ENCODE assay signal across 1 cellular context in genomic region chr3:13484861-13485590, GRCh38.
A peak's percentile ranks its signal among the peaks of the same experiment; 100 is the strongest.
TF ChIP-seq lines count a peak whose summit lies in the region.

No MANE protein-coding gene starts in this region.

TF ChIP-seq in HepG2, 621 proteins besides CTCF, POLR2A, EP300 and RAD21 (continued from another document):
- TF ChIP-seq AKAP8 (CRISPR knock-in tag; IDR thresholded peaks at IDR 0.05) (peak; percentile 55; the same call in 1 of the 2 replicates), ZNF724P (CRISPR knock-in tag; IDR thresholded peaks at IDR 0.05; ENCODE audit: borderline replicate concordance) (peak; percentile 95), ZNF614 (CRISPR knock-in tag; IDR thresholded peaks at IDR 0.05; ENCODE audit: borderline replicate concordance) (peak; percentile 80; the same call in 1 of the 2 replicates), TBX3 (IDR thresholded peaks at IDR 0.05; ENCODE audit: borderline replicate concordance) (peak; percentile 81; the same call in 1 of the 2 replicates), TEAD3 (CRISPR knock-in tag; optimal IDR thresholded peaks at IDR 0.05; ENCODE audit: borderline replicate concordance) (peak; percentile 84), CREM (IDR thresholded peaks at IDR 0.05) (0 out of 2 replicates have a peak, but pooled peaks have one; percentile 23), CREM (CRISPR knock-in tag; IDR thresholded peaks at IDR 0.05) (no peak), FOXK1 (CRISPR knock-in tag; IDR thresholded peaks at IDR 0.05; ENCODE audit: borderline replicate concordance, low read depth) (peak; percentile 43; the same call in 1 of the 2 replicates), RARA (CRISPR knock-in tag; IDR thresholded peaks at IDR 0.05) (peak; percentile 64), CENPBD1 (CRISPR knock-in tag; IDR thresholded peaks at IDR 0.05; ENCODE audit: borderline replicate concordance, low read depth) (no peak), TRIM24 (CRISPR knock-in tag; IDR thresholded peaks at IDR 0.05) (no peak), ZBTB7B (CRISPR knock-in tag; IDR thresholded peaks at IDR 0.05) (peak; percentile 80), POLR2G (IDR thresholded peaks at IDR 0.05; ENCODE audit: low read depth, low read length) (peak; percentile 62), ARID5B (CRISPR knock-in tag; IDR thresholded peaks at IDR 0.05) (peak; percentile 77), ISX (CRISPR knock-in tag; conservative IDR thresholded peaks at IDR 0.05) (no peak), SNRNP70 (IDR thresholded peaks at IDR 0.05; ENCODE audit: low read depth, low read length) (no peak), ZFP41 (CRISPR knock-in tag; IDR thresholded peaks at IDR 0.05; ENCODE audit: borderline replicate concordance) (peak; percentile 88; the same call in 1 of the 2 replicates), MXD3 (CRISPR knock-in tag; IDR thresholded peaks at IDR 0.05) (0 out of 2 replicates have a peak, but pooled peaks have one; percentile 63), ZNF878 (CRISPR knock-in tag; IDR thresholded peaks at IDR 0.05) (peak; percentile 76; the same call in 1 of the 2 replicates), ZNF530 (CRISPR knock-in tag; IDR thresholded peaks at IDR 0.05; ENCODE audit: low read depth) (0 out of 2 replicates have a peak, but pooled peaks have one; percentile 49), THRA (CRISPR knock-in tag; IDR thresholded peaks at IDR 0.05; ENCODE audit: borderline replicate concordance) (peak; percentile 54; the same call in 1 of the 2 replicates), SRF (IDR thresholded peaks at IDR 0.05; ENCODE audit: low read depth, low read length) (no peak), ZBTB2 (CRISPR knock-in tag; IDR thresholded peaks at IDR 0.05; ENCODE audit: low read depth) (no peak), MYC (CRISPR knock-in tag; IDR thresholded peaks at IDR 0.05; ENCODE audit: borderline replicate concordance) (peak; percentile 89), CSRNP2 (CRISPR knock-in tag; conservative IDR thresholded peaks at IDR 0.05; ENCODE audit: low read depth) (no peak)
